Comparison of ENCODE assay signal across 23 cellular contexts in the genomic region with DNA sequence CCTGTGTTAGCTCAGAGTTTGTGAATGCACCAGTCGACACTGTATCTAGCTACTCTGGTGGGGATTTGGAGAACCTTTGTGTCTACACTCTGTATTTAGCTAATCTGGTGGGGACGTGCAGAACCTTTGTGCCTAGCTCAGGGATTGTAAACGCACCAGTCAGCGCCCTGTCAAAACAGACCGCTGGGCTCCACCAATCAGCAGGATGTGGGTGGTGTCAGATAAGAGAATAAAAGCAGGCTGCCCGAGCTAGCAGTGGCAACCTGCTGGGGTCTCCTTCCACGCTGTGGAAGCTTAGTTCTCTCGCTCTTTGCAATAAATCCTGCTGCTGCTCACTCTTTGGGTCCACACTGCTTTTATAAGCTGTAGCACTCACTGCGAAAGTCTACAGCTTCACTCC.
DNase-seq lines count a peak whose midpoint lies in the region; ATAC-seq, FAIRE-seq and TF ChIP-seq lines count a peak whose summit lies in the region.
"Had no signal": no experiment of that assay in that cellular context is flagged by ENCODE, and none has a peak within 500 bp of the region (broad histone marks: within the 10 kb centered on the region; RNA-seq: fewer than 3 reads in every experiment).

No MANE protein-coding gene starts in this region.

- H3K36me3 ChIP-seq in GM23338 (ENCODE audit: insufficient read depth) (no peaks in the 10 kb centered on the region), K562 (ENCODE audit: control insufficient read depth, insufficient read depth, low read length) (no peaks in the 10 kb centered on the region), neural progenitor cell (no peaks in the 10 kb centered on the region), testis (ENCODE audit: low read depth, missing control alignments) (no peaks in the 10 kb centered on the region), adrenal gland (replicated peaks in 1 of 2) (no peaks in the 10 kb centered on the region)
- H3K36me3 ChIP-seq: BLaER1 treated with 17β-estradiol and CSF1 and Interleukin-3, amounts not matched to agents 10 nM and 100 nM had no signal

- intact Hi-C loops in K562 (cut with micrococcal nuclease) = no loop called here
- intact Hi-C loops in testis (cut with DNase I; ENCODE audit: low total_unique reads) = no loop called here
- intact Hi-C loops in adrenal gland (cut with DNase I) = no loop called here

- no peak overlapping the region for H3K4me2 ChIP-seq in GM23338
- peak overlapping the region; percentile 48 for H3K4me2 ChIP-seq in K562 (ENCODE audit: insufficient read depth, low read length)
- no peak overlapping the region for H3K4me2 ChIP-seq in neural progenitor cell
- H3K4me2 ChIP-seq: A549; BLaER1 treated with 17β-estradiol and CSF1 and Interleukin-3, amounts not matched to agents 10 nM and 100 nM had no signal

- no peak for TF ChIP-seq RAD21 in K562 (CRISPR knock-in tag; conservative IDR thresholded peaks at IDR 0.05 in 1 of 2, IDR thresholded peaks at IDR 0.05 in 1 of 2)

- no peaks in the 10 kb centered on the region for H3K9me3 Mint-ChIP-seq in GM23338
- no peaks in the 10 kb centered on the region for H3K9me3 Mint-ChIP-seq in neural progenitor cell

- H2AFZ ChIP-seq in GM23338 = peak overlapping the region; percentile 11; the same call in 1 of the 2 replicates
- peak overlapping the region; percentile 83 for H2AFZ ChIP-seq in K562 (ENCODE audit: low read depth, low read length)
- H2AFZ ChIP-seq in neural progenitor cell (replicated peaks) = peak overlapping the region; percentile 13

- H3K27ac ChIP-seq in GM23338 (ENCODE audit: low read depth) = no peak overlapping the region
- no peak overlapping the region for H3K27ac ChIP-seq in K562 (ENCODE audit: extremely low read depth, low read depth, low read length)
- H3K27ac ChIP-seq in neural progenitor cell = no peak overlapping the region
- no peak overlapping the region for H3K27ac ChIP-seq in testis
- no peak overlapping the region for H3K27ac ChIP-seq in adrenal gland
- H3K27ac ChIP-seq: 22Rv1; A549; BLaER1 treated with 17β-estradiol and CSF1 and Interleukin-3, amounts not matched to agents 10 nM and 100 nM; C4-2B had no signal

- no peak overlapping the region for H3K4me3 Mint-ChIP-seq in GM23338
- no peak overlapping the region for H3K4me3 Mint-ChIP-seq in neural progenitor cell
- H3K4me3 Mint-ChIP-seq: B cell; CD4-positive, alpha-beta T cell; CD8-positive, alpha-beta T cell had no signal

- H3K27me3 Mint-ChIP-seq in GM23338 (ENCODE audit: insufficient read depth, low read depth, poor library complexity) (no peaks in the 10 kb centered on the region), neural progenitor cell (ENCODE audit: insufficient read depth, low read depth) (no peaks in the 10 kb centered on the region)
- H3K27me3 Mint-ChIP-seq: CD4-positive, alpha-beta T cell had no signal

- POLR2A ChIA-PET in K562 (lab: Yijun Ruan, JAX) = no interaction called here

- no peaks in the 10 kb centered on the region for H3K9me2 ChIP-seq in GM23338 (ENCODE audit: insufficient read depth)

- H3K79me2 ChIP-seq in GM23338 (replicated peaks; ENCODE audit: insufficient read depth) (no peaks in the 10 kb centered on the region), K562 (ENCODE audit: control insufficient read depth, insufficient read depth, low read length) (no peaks in the 10 kb centered on the region), neural progenitor cell (ENCODE audit: low read depth) (no peaks in the 10 kb centered on the region)

- H3K27me3 ChIP-seq in GM23338 (ENCODE audit: insufficient read depth) (no peaks in the 10 kb centered on the region), K562 (ENCODE audit: control insufficient read depth in 2 of 2, insufficient read depth in 2 of 2, low read length in 2 of 2) (peaks cover 3 to 7% of the 10 kb centered on the region in 2 experiments; a peak in 3 of 5 replicates), neural progenitor cell (no peaks in the 10 kb centered on the region), testis (no peaks in the 10 kb centered on the region), adrenal gland (no peaks in the 10 kb centered on the region)
- H3K27me3 ChIP-seq: BLaER1 treated with 17β-estradiol and CSF1 and Interleukin-3, amounts not matched to agents 10 nM and 100 nM had no signal

- ATAC-seq in GM23338 (no peak), K562 (no peak)
- ATAC-seq: A549; CD8-positive, alpha-beta T cell had no signal

- peaks cover 8% of the 10 kb centered on the region for H3K4me1 Mint-ChIP-seq in GM23338
- H3K4me1 Mint-ChIP-seq in neural progenitor cell = peaks cover 3% of the 10 kb centered on the region

- no peak for TF ChIP-seq EP300 in K562 (IDR thresholded peaks at IDR 0.05; ENCODE audit: low read length)

- CTCF ChIA-PET in K562 (lab: Yijun Ruan, JAX; ENCODE audit: low intra/inter-chr PET ratio) = no interaction called here

- H3K9me3 ChIP-seq in K562 (replicated peaks; ENCODE audit: control insufficient read depth, insufficient read depth, low read depth, low read length) = no peaks in the 10 kb centered on the region
- H3K9me3 ChIP-seq in neural progenitor cell (ENCODE audit: low read depth) = no peaks in the 10 kb centered on the region
- no peaks in the 10 kb centered on the region for H3K9me3 ChIP-seq in testis
- no peaks in the 10 kb centered on the region for H3K9me3 ChIP-seq in adrenal gland (replicated peaks in 1 of 3)
- H3K9me3 ChIP-seq: A549, Caco-2 had no signal

- H3K36me3 Mint-ChIP-seq in GM23338 (ENCODE audit: low read depth) (no peaks in the 10 kb centered on the region), neural progenitor cell (no peaks in the 10 kb centered on the region)
- H3K36me3 Mint-ChIP-seq: CD8-positive, alpha-beta T cell had no signal

- no peak for FAIRE-seq in K562 (lab: Jason Lieb, UNC)
- FAIRE-seq: A549, D721Med, G401.6, GM12891, GM19239 had no signal

- H3K4me1 ChIP-seq in GM23338 (ENCODE audit: insufficient read depth) (no peaks in the 10 kb centered on the region), K562 (replicated peaks in 1 of 2; ENCODE audit: control insufficient read depth in 2 of 2, insufficient read depth in 2 of 2, low read length in 2 of 2) (peaks cover 0 to 7% of the 10 kb centered on the region in 2 experiments; a peak in 3 of 5 replicates), neural progenitor cell (peaks cover 8% of the 10 kb centered on the region), testis (no peaks in the 10 kb centered on the region), adrenal gland (replicated peaks in 1 of 2) (no peaks in the 10 kb centered on the region)
- H3K4me1 ChIP-seq: A549, Caco-2 had no signal

- no peak overlapping the region for H3K9ac ChIP-seq in K562 (ENCODE audit: insufficient read depth in 1 of 2, low read depth in 2 of 2, low read length in 2 of 2)
- no peak overlapping the region for H3K9ac ChIP-seq in neural progenitor cell
- H3K9ac ChIP-seq: BLaER1 treated with 17β-estradiol and CSF1 and Interleukin-3, amounts not matched to agents 10 nM and 100 nM had no signal

- TF ChIP-seq CTCF in GM23338 (conservative IDR thresholded peaks at IDR 0.05; ENCODE audit: low read depth in 2 of 2) = no peak
- no peak for TF ChIP-seq CTCF in K562 (IDR thresholded peaks at IDR 0.05 in 2 of 3, conservative IDR thresholded peaks at IDR 0.05 in 1 of 3; ENCODE audit: insufficient read depth in 2 of 3, low read depth in 1 of 3, low read length in 3 of 3)
- TF ChIP-seq CTCF in neural progenitor cell (IDR thresholded peaks at IDR 0.05) = no peak
- TF ChIP-seq CTCF in testis (IDR thresholded peaks at IDR 0.05) = no peak
- no peak for TF ChIP-seq CTCF in adrenal gland (IDR thresholded peaks at IDR 0.05)

- H3K4me3 ChIP-seq in GM23338 (no peak overlapping the region), K562 (peak overlapping the region; percentile 19; the same call in 1 of the 2 replicates), neural progenitor cell (no peak overlapping the region), testis (peak overlapping the region; percentile 26 to 50), adrenal gland (no peak overlapping the region)
- H3K4me3 ChIP-seq: A549; BLaER1 treated with 17β-estradiol and CSF1 and Interleukin-3, amounts not matched to agents 10 nM and 100 nM had no signal

- H4K20me1 ChIP-seq in GM23338 (replicated peaks; ENCODE audit: insufficient read depth) (no peaks in the 10 kb centered on the region), K562 (replicated peaks; ENCODE audit: control insufficient read depth, insufficient read depth, low read length) (no peaks in the 10 kb centered on the region; the same call in 1 of the 2 replicates), neural progenitor cell (ENCODE audit: low read depth) (no peaks in the 10 kb centered on the region)
- H4K20me1 ChIP-seq: BLaER1 treated with 17β-estradiol and CSF1 and Interleukin-3, amounts not matched to agents 10 nM and 100 nM had no signal

- H3K27ac Mint-ChIP-seq in GM23338 (no peak overlapping the region), neural progenitor cell (no peak overlapping the region)
- H3K27ac Mint-ChIP-seq: B cell; CD4-positive, alpha-beta T cell; CD8-positive, alpha-beta T cell had no signal

- no TSS peak for BruUV-seq in K562 (replicated peaks; lab: Mats Ljungman, UMichigan)

- TF ChIP-seq POLR2A in K562 (conservative IDR thresholded peaks at IDR 0.05) = no peak
- no peak for TF ChIP-seq POLR2A in testis (IDR thresholded peaks at IDR 0.05)
- no peak for TF ChIP-seq POLR2A in adrenal gland (IDR thresholded peaks at IDR 0.05)

- in situ Hi-C loops in K562 (cut with MboI) = no loop called here

- 4% methylated on average over 9 of the region's 9 CpGs for WGBS in K562 (ENCODE audit: insufficient coverage, low coverage, missing lambda C conversion rate)
- WGBS in testis, 2 donors = 71 to 72% methylated on average over 4 to 9 of the region's 9 CpGs
- WGBS in adrenal gland, 4 donors = 79 to 88% (median 86%) methylated on average over 9 of the region's 9 CpGs

- DNase-seq in GM23338 (ENCODE audit: low spot score) (no peak), K562 (ENCODE audit: extremely low read depth in 1 of 4, low spot score in 3 of 4) (peak in 1 of 4 experiments; percentile 26), neural progenitor cell (ENCODE audit: low spot score) (no peak), testis (peak; percentile 28), adrenal gland (no peak), retina (no peak), amygdala (lab: John Stamatoyannopoulos, UW) (no peak)
- DNase-seq: AML-193; Caco-2; Calu3; CD4-positive, alpha-beta T cell; CD8-positive, alpha-beta T cell; DMS79 treated with DMSO at 0.1 percent for 48 hours; GF-D8 had no signal

- H3F3A ChIP-seq in GM23338 (replicated peaks; ENCODE audit: low read depth) (no peaks in the 10 kb centered on the region), neural progenitor cell (ENCODE audit: low read depth) (no peaks in the 10 kb centered on the region)

- no peaks in the 10 kb centered on the region for H3K9me1 ChIP-seq in K562 (ENCODE audit: control insufficient read depth, insufficient read depth, low read length)

TF ChIP-seq in GM23338, 12 proteins besides CTCF, POLR2A, EP300 and RAD21 (continues in another document):
- TF ChIP-seq CREB1 (CRISPR knock-in tag; IDR thresholded peaks at IDR 0.05; ENCODE audit: low read depth) = no peak

TF ChIP-seq in K562, 482 proteins besides CTCF, POLR2A, EP300 and RAD21 (continues in another document):
- TF ChIP-seq ZNF282 (CRISPR knock-in tag; IDR thresholded peaks at IDR 0.05) (no peak), NFYB (IDR thresholded peaks at IDR 0.05; ENCODE audit: extremely low read depth, insufficient read length) (peak; percentile 65), FOXK1 (CRISPR knock-in tag; IDR thresholded peaks at IDR 0.05; ENCODE audit: borderline replicate concordance) (0 out of 2 replicates have a peak, but pooled peaks have one; percentile 4)

Comparison
In these comparisons a context has a peak if more than half of its experiments do, and no peak if none do; other contexts are left out.
1. H2AFZ ChIP-seq: peak in every context shown above with its lines; median percentile 83 in K562; 13 in neural progenitor cell; 11 in GM23338.
2. H3K4me3 ChIP-seq: peak in K562 (single experiment) and testis (2 of 2); none in GM23338 (single experiment), neural progenitor cell (single experiment) and adrenal gland (0 of 4).